In the genomic region with DNA sequence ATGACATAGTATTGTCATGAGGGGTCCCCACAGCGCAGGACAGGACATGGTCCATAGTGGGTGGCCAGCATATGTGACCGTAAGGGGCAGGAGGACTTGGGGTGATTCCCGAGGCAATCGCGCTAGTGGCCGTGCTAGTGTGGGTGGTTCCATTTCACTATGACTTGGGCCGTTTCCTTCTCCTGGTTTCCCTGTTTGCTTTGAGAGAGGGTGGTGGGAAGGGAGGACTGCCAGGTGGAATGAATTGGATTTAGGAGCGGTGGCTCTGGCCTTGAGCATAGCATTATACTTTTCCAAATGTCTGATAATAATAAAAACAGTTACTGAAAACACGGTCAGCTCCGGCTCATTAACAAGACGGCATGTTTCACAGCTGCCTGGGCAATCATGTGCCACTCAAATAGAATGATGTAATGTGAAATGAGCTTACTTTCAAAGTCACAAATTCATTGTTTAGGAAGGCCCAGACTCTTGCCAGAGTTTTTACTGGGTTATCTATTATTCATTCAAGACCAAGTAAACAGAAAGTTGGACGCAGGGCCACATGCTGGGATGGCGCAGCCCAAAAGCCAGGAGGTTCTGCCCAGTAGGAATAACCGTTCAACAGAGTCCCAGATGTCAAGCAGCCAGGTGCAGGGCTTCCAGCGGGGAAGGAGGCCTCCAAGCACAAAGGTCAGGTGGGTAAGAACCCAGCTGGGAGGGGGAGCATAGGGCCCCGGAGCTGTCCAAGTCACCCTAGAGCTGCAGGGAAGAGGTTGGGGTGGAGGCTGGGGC, we compare ENCODE assay signal across 18 cellular contexts. TPM values are rescaled to one million over a fixed set of nuclear protein-coding genes. Genes with fewer than 3 reads are reported as not detected.
DNase-seq lines count a peak whose midpoint lies in the region; ATAC-seq, FAIRE-seq and TF ChIP-seq lines count a peak whose summit lies in the region.
"Had no signal": no experiment of that assay in that cellular context is flagged by ENCODE, and none has a peak within 500 bp of the region (broad histone marks: within the 10 kb centered on the region; RNA-seq: fewer than 3 reads in every experiment).

No MANE protein-coding gene starts in this region.

- TF ChIP-seq CTCF in right lobe of liver (IDR thresholded peaks at IDR 0.05) (no peak), HepG2 (CRISPR knock-in tag; IDR thresholded peaks at IDR 0.05) (no peak)

- no peak overlapping the region for H4K8ac ChIP-seq in mesenchymal stem cell (ENCODE audit: low read length)

- H3K4me3 ChIP-seq in right lobe of liver (no peak overlapping the region), HepG2 (replicated peaks in 1 of 3; ENCODE audit: insufficient read depth in 1 of 3, low read depth in 2 of 3, low read length in 3 of 3) (no peak overlapping the region), mesenchymal stem cell (ENCODE audit: insufficient read depth in 1 of 2, low read depth in 1 of 2, low read length in 2 of 2) (no peak overlapping the region)
- H3K4me3 ChIP-seq: BLaER1 treated with 17β-estradiol and CSF1 and Interleukin-3, amounts not matched to agents 10 nM and 100 nM; K562; PC-9 had no signal

- H3K4me1 ChIP-seq in right lobe of liver, result no peaks in the 10 kb centered on the region
- H3K4me1 ChIP-seq in HepG2 (ENCODE audit: insufficient read depth, low read length), result peaks cover 33% of the 10 kb centered on the region
- H3K4me1 ChIP-seq in mesenchymal stem cell (ENCODE audit: control insufficient read depth, insufficient read depth, low read depth, low read length), result peaks cover 22% of the 10 kb centered on the region
- H3K4me1 ChIP-seq: BLaER1 treated with 17β-estradiol and CSF1 and Interleukin-3, amounts not matched to agents 10 nM and 100 nM had no signal

- no peak for FAIRE-seq in HepG2 (lab: Jason Lieb, UNC)
- FAIRE-seq: K562 had no signal

- BruUV-seq in HepG2 (replicated peaks; lab: Mats Ljungman, UMichigan), result no TSS peak

- ATAC-seq in right lobe of liver (peak; percentile 8 to 58 (median 46)), HepG2 (no peak), HG03025 (IDR thresholded peaks at IDR 0.05; ENCODE audit: low FRiP score, unreplicated experiment) (no peak), GM18498 (IDR thresholded peaks at IDR 0.05; ENCODE audit: unreplicated experiment) (no peak), GM18873 (IDR thresholded peaks at IDR 0.05; ENCODE audit: low FRiP score, unreplicated experiment) (no peak)
- ATAC-seq: K562, Right ventricle myocardium inferior, SK-N-SH treated with all-trans-retinoic acid at 6 μM for 48 hours had no signal

- in situ Hi-C loops in HepG2 (cut with HindIII; ENCODE audit: extremely low pct_ligation_motif_present, low pct_unique_long_range_greater_than_20kb), result no loop called here

- no peak overlapping the region for H3K18ac ChIP-seq in mesenchymal stem cell (ENCODE audit: low read depth in 1 of 2, low read length in 2 of 2)

- H3K9ac ChIP-seq in HepG2 (ENCODE audit: insufficient read depth, low read depth, low read length), result no peak overlapping the region
- no peak overlapping the region for H3K9ac ChIP-seq in mesenchymal stem cell (ENCODE audit: low read length)
- H3K9ac ChIP-seq: BLaER1 treated with 17β-estradiol and CSF1 and Interleukin-3, amounts not matched to agents 10 nM and 100 nM had no signal

- H3K27me3 ChIP-seq in right lobe of liver (no peaks in the 10 kb centered on the region), HepG2 (ENCODE audit: control insufficient read depth in 1 of 2, insufficient read depth in 2 of 2, low read length in 2 of 2) (peaks cover 1 to 19% of the 10 kb centered on the region in 2 experiments; a peak in 2 of 5 replicates), mesenchymal stem cell (ENCODE audit: control insufficient read depth in 1 of 2, insufficient read depth in 1 of 2, low read length in 2 of 2) (peaks cover 0 to 26% of the 10 kb centered on the region in 2 experiments)
- H3K27me3 ChIP-seq: BLaER1 treated with 17β-estradiol and CSF1 and Interleukin-3, amounts not matched to agents 10 nM and 100 nM had no signal

- H3K14ac ChIP-seq in mesenchymal stem cell (ENCODE audit: low read length in 2 of 2), result no peak overlapping the region

- TF ChIP-seq EP300 in HepG2 (IDR thresholded peaks at IDR 0.05; ENCODE audit: low read depth in 2 of 2, low read length in 2 of 2), result no peak
- TF ChIP-seq EP300 in HepG2 (CRISPR knock-in tag; IDR thresholded peaks at IDR 0.05; ENCODE audit: borderline replicate concordance), result no peak

- H3K36me3 ChIP-seq in right lobe of liver, result no peaks in the 10 kb centered on the region
- H3K36me3 ChIP-seq in HepG2 (replicated peaks in 1 of 2; ENCODE audit: control insufficient read depth in 1 of 2, insufficient read depth in 2 of 2, low read length in 2 of 2), result no peaks in the 10 kb centered on the region
- peaks cover 0 to 3% of the 10 kb centered on the region in 2 experiments for H3K36me3 ChIP-seq in mesenchymal stem cell (ENCODE audit: control insufficient read depth in 1 of 2, insufficient read depth in 2 of 2, low read depth in 1 of 2, low read length in 2 of 2)
- H3K36me3 ChIP-seq: BLaER1 treated with 17β-estradiol and CSF1 and Interleukin-3, amounts not matched to agents 10 nM and 100 nM had no signal

- no peak overlapping the region for H4K91ac ChIP-seq in mesenchymal stem cell (ENCODE audit: low read length)

- H2BK12ac ChIP-seq in mesenchymal stem cell (ENCODE audit: low read length in 2 of 2), result no peak overlapping the region

- CTCF ChIA-PET in HepG2 (lab: Yijun Ruan, JAX; ENCODE audit: low intra/inter-chr PET ratio, low total read pairs), result no interaction called here

- no peak overlapping the region for H3K4me2 ChIP-seq in HepG2 (ENCODE audit: low read depth, low read length)
- H3K4me2 ChIP-seq in mesenchymal stem cell (ENCODE audit: low read length, poor library complexity, severe bottlenecking), result no peak overlapping the region
- H3K4me2 ChIP-seq: BLaER1 treated with 17β-estradiol and CSF1 and Interleukin-3, amounts not matched to agents 10 nM and 100 nM; PC-9 had no signal

- TF ChIP-seq POLR2A in right lobe of liver (IDR thresholded peaks at IDR 0.05), result no peak
- TF ChIP-seq POLR2A in HepG2 (IDR thresholded peaks at IDR 0.05; ENCODE audit: insufficient read depth in 1 of 2, low read depth in 2 of 2, low read length in 2 of 2), result no peak

- H2AFZ ChIP-seq in HepG2 (ENCODE audit: low read length) (no peak overlapping the region), mesenchymal stem cell (ENCODE audit: low read depth, low read length) (no peak overlapping the region)
- H2AFZ ChIP-seq: PC-9 had no signal

- H3K9me3 ChIP-seq in right lobe of liver (no peaks in the 10 kb centered on the region), HepG2 (ENCODE audit: low read length) (no peaks in the 10 kb centered on the region), mesenchymal stem cell (ENCODE audit: control insufficient read depth, low read length) (no peaks in the 10 kb centered on the region)

- H3K79me1 ChIP-seq in mesenchymal stem cell (replicated peaks; ENCODE audit: low read length, poor library complexity, severe bottlenecking), result no peaks in the 10 kb centered on the region

- 52% methylated on average over 8 of the region's 16 CpGs for WGBS in right lobe of liver (ENCODE audit: insufficient coverage, low coverage, low lambda C conversion rate, missing lambda C conversion rate)
- WGBS in HepG2 (ENCODE audit: low lambda C conversion rate), result 23% methylated on average over 16 of the region's 16 CpGs
- WGBS in mesenchymal stem cell, result 95% methylated on average over 15 of the region's 16 CpGs

- no peak for DNase-seq in right lobe of liver
- DNase-seq in HepG2 (ENCODE audit: low spot score), result no peak
- peak; percentile 21 for DNase-seq in SHP77 treated with DMSO at 0.1 percent for 48 hours (lab: John Stamatoyannopoulos, UW)
- DNase-seq in mesenchymal stem cell, result no peak
- DNase-seq in HuH-7.5 (ENCODE audit: low spot score), result no peak
- DNase-seq: NCI-H1694, NCI-H2171, NCI-H524, PC-9 had no signal

- H2BK15ac ChIP-seq in mesenchymal stem cell (ENCODE audit: low read depth, poor library complexity, severe bottlenecking), result no peak overlapping the region

- no peak for TF ChIP-seq RAD21 in HepG2 (CRISPR knock-in tag; IDR thresholded peaks at IDR 0.05)

- intact Hi-C loops in right lobe of liver (cut with DNase I) (no loop called here), HepG2 (cut with micrococcal nuclease; ENCODE audit: unreplicated experiment) (no loop called here)

- H2AK5ac ChIP-seq in mesenchymal stem cell (ENCODE audit: low read length, severe bottlenecking), result no peak overlapping the region

- no peak overlapping the region for H2BK120ac ChIP-seq in mesenchymal stem cell (ENCODE audit: low read depth, low read length)

- H3K23ac ChIP-seq in mesenchymal stem cell (ENCODE audit: low read length in 2 of 2), result no peak overlapping the region

- POLR2A ChIA-PET in HepG2 (lab: Yijun Ruan, JAX), result no interaction called here

- no peaks in the 10 kb centered on the region for H4K20me1 ChIP-seq in HepG2 (ENCODE audit: insufficient read depth, low read length)
- H4K20me1 ChIP-seq: BLaER1 treated with 17β-estradiol and CSF1 and Interleukin-3, amounts not matched to agents 10 nM and 100 nM had no signal

- no peak overlapping the region for H3K4ac ChIP-seq in mesenchymal stem cell (ENCODE audit: low read depth in 1 of 2, low read length in 2 of 2)

- H3K27ac ChIP-seq in right lobe of liver (no peak overlapping the region), HepG2 (ENCODE audit: extremely low read length, insufficient read depth, low read length) (no peak overlapping the region), mesenchymal stem cell (ENCODE audit: low read length, poor library complexity, severe bottlenecking) (peak overlapping the region; percentile 38)
- H3K27ac ChIP-seq: BLaER1 treated with 17β-estradiol and CSF1 and Interleukin-3, amounts not matched to agents 10 nM and 100 nM; PC-9 had no signal

- no peak overlapping the region for H2BK5ac ChIP-seq in mesenchymal stem cell (ENCODE audit: low read depth, low read length, poor library complexity, severe bottlenecking)

- no peaks in the 10 kb centered on the region for H3K79me2 ChIP-seq in HepG2 (ENCODE audit: insufficient read depth, low read length)

RNA-seq across cellular contexts. Expression of gene SLC15A1, which starts 19.6 kb away (rescaled TPM):
- total RNA-seq in right lobe of liver (10 to 100 TPM; 13.5 to 26.8 (median 17.3) TPM), HepG2 (2016; rRNA removed; fragmentation: Illumina TruSeq; extraction: Trizol) (0.20 TPM in 2 replicates)
- not detected in 2 replicates for total RNA-seq in HepG2 (2016; cell fraction: cytosol; rRNA removed; fragmentation: Illumina TruSeq; extraction: Trizol; ENCODE audit: low read depth)
- total RNA-seq in HepG2 (2016; cell fraction: insoluble cytoplasmic fraction; rRNA removed; fragmentation: Illumina TruSeq; extraction: Trizol), result 0.11 and 0.19 TPM in 2 replicates
- 0.15 and 0.17 TPM in 2 replicates for total RNA-seq in HepG2 (2016; cell fraction: membrane; rRNA removed; fragmentation: Illumina TruSeq; extraction: Trizol)
- 0.19 and 0.31 TPM in 2 replicates for total RNA-seq in HepG2 (2016; cell fraction: nucleus; rRNA removed; fragmentation: Illumina TruSeq; extraction: Trizol)
- 0.17 and 0.20 TPM in 2 replicates for polyA plus RNA-seq in HepG2 (2011; rRNA removed)
- polyA plus RNA-seq in HepG2 (2011; cell fraction: cytosol; rRNA removed), result 0.15 and 0.17 TPM in 2 replicates
- 0.27 and 0.61 TPM in 2 replicates for polyA plus RNA-seq in HepG2 (2011; cell fraction: nucleus; rRNA removed)
- polyA plus RNA-seq in HepG2 (2012), result 0.47 and 0.95 TPM in 2 replicates
- polyA plus RNA-seq in HepG2 (2016; cell fraction: cytosol; fragmentation: Illumina TruSeq; extraction: Trizol; ENCODE audit: low read depth), result 0.03 TPM in 1 of 2 replicates, not detected in the other
- 0.08 and 0.12 TPM in 2 replicates for polyA plus RNA-seq in HepG2 (2016; cell fraction: insoluble cytoplasmic fraction; fragmentation: Illumina TruSeq; extraction: Trizol; ENCODE audit: low read depth)
- polyA plus RNA-seq in HepG2 (2016; cell fraction: membrane; fragmentation: Illumina TruSeq; extraction: Trizol; ENCODE audit: low read depth), result 0.07 TPM in 2 replicates
- polyA plus RNA-seq in HepG2 (2016; cell fraction: nucleus; fragmentation: Illumina TruSeq; extraction: Trizol; ENCODE audit: insufficient read depth, low read depth), result 0.33 and 0.34 TPM in 2 replicates
- 0.50 TPM in 1 of 2 replicates, not detected in the other for polyA minus RNA-seq in HepG2 (2011; rRNA and poly(A)+ RNA removed; ENCODE audit: low replicate concordance)
- polyA minus RNA-seq in HepG2 (2011; cell fraction: cytosol; rRNA and poly(A)+ RNA removed), result not detected in 2 replicates
- 0.52 and 0.99 TPM in 2 replicates for polyA minus RNA-seq in HepG2 (2011; cell fraction: nucleus; rRNA and poly(A)+ RNA removed)
- not detected for polyA plus RNA-seq in mesenchymal stem cell (2013, experiment 1 of 2)
- not detected for polyA plus RNA-seq in mesenchymal stem cell (2013, experiment 2 of 2)
- total RNA-seq: A172, HT1080, K562, Right ventricle myocardium inferior had no signal
- polyA plus RNA-seq: K562 had no signal

Comparison
In these comparisons a context has a peak if more than half of its experiments do, and no peak if none do; other contexts are left out.
1. ATAC-seq: peak in right lobe of liver (4 of 4); none in HepG2 (single experiment), HG03025 (single experiment), GM18498 (single experiment) and GM18873 (single experiment).
2. RNA of gene SLC15A1, which starts 19.6 kb away (total RNA-seq): 13.5 to 26.8 TPM in right lobe of liver; 0.11 to 0.31 TPM in HepG2; every median in the first group is over 10 times any median in the second.